Comparison of ENCODE assay signal across 9 cellular contexts in genomic region chr5:1523793-1524480, GRCh38. TPM values are rescaled to one million over a fixed set of nuclear protein-coding genes. Genes with fewer than 3 reads are reported as not detected.
A peak's percentile ranks its signal among the peaks of the same experiment; 100 is the strongest.
DNase-seq lines count a peak whose midpoint lies in the region; ATAC-seq, FAIRE-seq and TF ChIP-seq lines count a peak whose summit lies in the region.
"Had no signal": no experiment of that assay in that cellular context is flagged by ENCODE, and none has a peak within 500 bp of the region (broad histone marks: within the 10 kb centered on the region; RNA-seq: fewer than 3 reads in every experiment).

Gene LPCAT1 (minus strand): TSS chr5:1523960. CDS start chr5:1523844, 116 bp downstream.

- POLR2A ChIA-PET in activated CD4-positive, alpha-beta memory T cell treated with anti-CD3 and anti-CD28 coated beads, Interleukin-2, amount 10 ng/mL, durations not matched to agents 7 days and 5 days (lab: Charles Lee) = interaction anchor here (0.7 to 2.2 kb wide), 8 partner anchors 9 to 631 kb away, joined by 3 to 17 read pairs (median 4); partner anchors contain the start of genes BRD9, CLPTM1L and TRIP13

- no peaks in the 10 kb centered on the region for H3K9me3 Mint-ChIP-seq in activated CD4-positive, alpha-beta memory T cell treated with anti-CD3 and anti-CD28 coated beads, Interleukin-2, amount 10 ng/mL, durations not matched to agents 7 days and 5 days

- peaks cover 44% of the 10 kb centered on the region for H4K20me1 ChIP-seq in BLaER1

- no peak for TF ChIP-seq CTCF in lower lobe of right lung (IDR thresholded peaks at IDR 0.05)

- H3K27me3 ChIP-seq in BLaER1 (no peaks in the 10 kb centered on the region), lower lobe of right lung (ENCODE audit: low read depth) (no peaks in the 10 kb centered on the region)

- peaks cover 21% of the 10 kb centered on the region for H3K36me3 Mint-ChIP-seq in activated CD4-positive, alpha-beta memory T cell treated with anti-CD3 and anti-CD28 coated beads, Interleukin-2, amount 10 ng/mL, durations not matched to agents 7 days and 5 days (ENCODE audit: low read depth)

- peak; percentile 83 for DNase-seq in GM19239 (ENCODE audit: insufficient read length, low spot score)
- peak; percentile 31 for DNase-seq in NCI-H524 treated with DMSO at 0.1 percent for 48 hours (lab: John Stamatoyannopoulos, UW)
- DNase-seq in activated CD4-positive, alpha-beta memory T cell treated with anti-CD3 and anti-CD28 coated beads, Interleukin-2, amount 10 ng/mL, durations not matched to agents 7 days and 5 days = peak; percentile 78
- DNase-seq in ecto neural progenitor cell (ENCODE audit: low spot score) = peak; percentile 88
- peak; percentile 89 for DNase-seq in lower lobe of right lung
- DNase-seq in stimulated activated CD4-positive, alpha-beta T cell treated with anti-CD3 and anti-CD28 coated beads, TNF-alpha, amount 100 ng/mL, for 1 hour (ENCODE audit: low read depth in 3 of 3, low spot score in 1 of 3) = peak; percentile 45 to 74 (median 57)

- intact Hi-C loops in lower lobe of right lung (cut with DNase I) = no loop called here

- peaks cover 4% of the 10 kb centered on the region for H3K27me3 Mint-ChIP-seq in activated CD4-positive, alpha-beta memory T cell treated with anti-CD3 and anti-CD28 coated beads, Interleukin-2, amount 10 ng/mL, durations not matched to agents 7 days and 5 days

- CTCF ChIA-PET in activated CD4-positive, alpha-beta memory T cell treated with anti-CD3 and anti-CD28 coated beads, Interleukin-2, amount 10 ng/mL, durations not matched to agents 7 days and 5 days (lab: Charles Lee) = interaction anchor here (1.5 kb wide), 1 partner anchor 12 kb away, joined by 7 read pairs; no protein-coding TSS in a partner anchor

- no peaks in the 10 kb centered on the region for H3K9me3 ChIP-seq in BLaER1
- no peaks in the 10 kb centered on the region for H3K9me3 ChIP-seq in lower lobe of right lung

- peak within 1 kb of the TSS; percentile 76 for H3K4me3 Mint-ChIP-seq in activated CD4-positive, alpha-beta memory T cell treated with anti-CD3 and anti-CD28 coated beads, Interleukin-2, amount 10 ng/mL, durations not matched to agents 7 days and 5 days

- H3K4me1 Mint-ChIP-seq in activated CD4-positive, alpha-beta memory T cell treated with anti-CD3 and anti-CD28 coated beads, Interleukin-2, amount 10 ng/mL, durations not matched to agents 7 days and 5 days = peaks cover 33% of the 10 kb centered on the region

- peak within 1 kb of the TSS; percentile 87 for H3K9ac ChIP-seq in BLaER1

- peak within 1 kb of the TSS; percentile 98 for H3K4me2 ChIP-seq in BLaER1

- FAIRE-seq in GM19239 (lab: Jason Lieb, UNC) = peak; percentile 89
- FAIRE-seq: colon had no signal

- ATAC-seq in HG03432 (IDR thresholded peaks at IDR 0.05; ENCODE audit: unreplicated experiment) (peak; percentile 81), lower lobe of right lung (peak; percentile 90 to 91)

- peak within 1 kb of the TSS; percentile 54 for H3K27ac Mint-ChIP-seq in activated CD4-positive, alpha-beta memory T cell treated with anti-CD3 and anti-CD28 coated beads, Interleukin-2, amount 10 ng/mL, durations not matched to agents 7 days and 5 days

- peak within 1 kb of the TSS; percentile 85 for H3K27ac ChIP-seq in BLaER1
- peak within 1 kb of the TSS; percentile 84 for H3K27ac ChIP-seq in lower lobe of right lung

- H3K36me3 ChIP-seq in BLaER1 (peaks cover 28% of the 10 kb centered on the region), lower lobe of right lung (peaks cover 28% of the 10 kb centered on the region)

- peaks cover 49% of the 10 kb centered on the region for H3K4me1 ChIP-seq in BLaER1
- peaks cover 29% of the 10 kb centered on the region for H3K4me1 ChIP-seq in lower lobe of right lung

- peak within 1 kb of the TSS; percentile 91 for H3K4me3 ChIP-seq in BLaER1
- H3K4me3 ChIP-seq in lower lobe of right lung = peak within 1 kb of the TSS; percentile 68

RNA-seq across cellular contexts. Expression of gene LPCAT1, which starts in this region (rescaled TPM):
- 10 to 100 TPM; 68.7 to 71.4 TPM for total RNA-seq in activated CD4-positive, alpha-beta memory T cell treated with anti-CD3 and anti-CD28 coated beads, Interleukin-2, amount 10 ng/mL, durations not matched to agents 7 days and 5 days
- total RNA-seq in lower lobe of right lung = 475 TPM

Comparison
In these comparisons a context has a peak if more than half of its experiments do, and no peak if none do; other contexts are left out.
1. Peak in every context shown above with its lines: DNase-seq, ATAC-seq, H3K4me3 ChIP-seq and H3K27ac ChIP-seq.
2. DNase-seq: peak in every context shown above with its lines; median percentile 89 in lower lobe of right lung; 88 in ecto neural progenitor cell; 83 in GM19239; 78 in activated CD4-positive, alpha-beta memory T cell treated with anti-CD3 and anti-CD28 coated beads, Interleukin-2, amount 10 ng/mL, durations not matched to agents 7 days and 5 days; 57 in stimulated activated CD4-positive, alpha-beta T cell treated with anti-CD3 and anti-CD28 coated beads, TNF-alpha, amount 100 ng/mL, for 1 hour; 31 in NCI-H524 treated with DMSO at 0.1 percent for 48 hours.